8 cellular contexts compared by ENCODE assay signal in genomic region chr10:124693801-124694416, GRCh38. TPM values are rescaled to one million over a fixed set of nuclear protein-coding genes. Genes with fewer than 3 reads are reported as not detected.
A peak's percentile ranks its signal among the peaks of the same experiment; 100 is the strongest.
DNase-seq lines count a peak whose midpoint lies in the region; TF ChIP-seq lines count a peak whose summit lies in the region.

No MANE protein-coding gene starts in this region.

- H2BK120ac ChIP-seq in H9 (ENCODE audit: low read depth, low read length, poor library complexity, severe bottlenecking), result no peak overlapping the region

- H3K18ac ChIP-seq in H9 (ENCODE audit: insufficient read length, low read depth, low read length), result no peak overlapping the region

- H3K9me3 ChIP-seq in H9 (ENCODE audit: control insufficient read depth, low read depth, low read length), result no peaks in the 10 kb centered on the region

- POLR2A ChIA-PET in activated CD4-positive, alpha-beta memory T cell treated with anti-CD3 and anti-CD28 coated beads for 36 hours (lab: Charles Lee), result interaction anchor here (1.0 to 3.5 kb wide), 11 partner anchors 8 to 47 kb away, joined by 3 to 31 read pairs (median 4); no protein-coding TSS in a partner anchor

- no peak overlapping the region for H3K4me2 ChIP-seq in H9 (ENCODE audit: insufficient read depth, insufficient read length, low read length)

- DNase-seq in CD14-positive monocyte (ENCODE audit: low spot score), result no peak
- no peak for DNase-seq in H9
- peak; percentile 62 for DNase-seq in activated CD4-positive, alpha-beta memory T cell treated with anti-CD3 and anti-CD28 coated beads for 36 hours
- DNase-seq in medulla oblongata (ENCODE audit: extremely low spot score), result peak; percentile 73
- no peak for DNase-seq in GM19240 (ENCODE audit: insufficient read length, low spot score)
- DNase-seq in DMS114 treated with DMSO at 0.1 percent for 48 hours (lab: John Stamatoyannopoulos, UW; ENCODE audit: unreplicated experiment), result no peak
- DNase-seq in T-helper 9 cell, result no peak
- DNase-seq in H4 (ENCODE audit: low spot score), result no peak

- H3K4me1 ChIP-seq in H9 (ENCODE audit: insufficient read depth, low read length), result no peaks in the 10 kb centered on the region

- no peaks in the 10 kb centered on the region for H3K27me3 ChIP-seq in H9 (ENCODE audit: insufficient read depth, low read length)

- no peak overlapping the region for H3K4ac ChIP-seq in H9 (ENCODE audit: low read depth, low read length)

- H3K27ac ChIP-seq in H9 (ENCODE audit: insufficient read length, low read depth, low read length), result no peak overlapping the region

- no peaks in the 10 kb centered on the region for H3K79me2 ChIP-seq in H9 (ENCODE audit: insufficient read depth, low read length)

- H2AK5ac ChIP-seq in H9 (ENCODE audit: insufficient read length, low read length), result no peak overlapping the region

- no peak overlapping the region for H4K5ac ChIP-seq in H9 (ENCODE audit: insufficient read length, low read depth, low read length)

- no peak overlapping the region for H2BK5ac ChIP-seq in H9 (ENCODE audit: insufficient read length, low read length)

- no peak overlapping the region for H2AFZ ChIP-seq in H9 (ENCODE audit: low read length)

- no peak overlapping the region for H2BK12ac ChIP-seq in H9 (ENCODE audit: insufficient read length, low read depth, low read length)

- WGBS in H9 (ENCODE audit: extremely low coverage, insufficient read length, low lambda C conversion rate), result no CpG with 5 or more reads among the region's 10 CpGs

- H3K4me1 Mint-ChIP-seq in CD14-positive monocyte (peaks cover 19% of the 10 kb centered on the region), H9 (peaks cover 7 to 20% of the 10 kb centered on the region in 2 experiments)
- peaks cover 91% of the 10 kb centered on the region for H3K4me1 Mint-ChIP-seq in activated CD4-positive, alpha-beta memory T cell treated with anti-CD3 and anti-CD28 coated beads for 36 hours (ENCODE audit: low read depth)

- H3K4me3 Mint-ChIP-seq in CD14-positive monocyte (no peak overlapping the region), H9 (no peak overlapping the region)
- H3K4me3 Mint-ChIP-seq in activated CD4-positive, alpha-beta memory T cell treated with anti-CD3 and anti-CD28 coated beads for 36 hours, result peak overlapping the region; percentile 40

- H3T11ph ChIP-seq in H9 (ENCODE audit: low read length), result no peak overlapping the region

- no peaks in the 10 kb centered on the region for H3K79me1 ChIP-seq in H9 (ENCODE audit: insufficient read depth, low read depth, low read length, poor library complexity, severe bottlenecking)

- H2BK20ac ChIP-seq in H9 (ENCODE audit: low read depth, low read length, poor library complexity, severe bottlenecking), result no peak overlapping the region

- TF ChIP-seq CTCF in CD14-positive monocyte (IDR thresholded peaks at IDR 0.05), result no peak
- TF ChIP-seq CTCF in H9 (conservative IDR thresholded peaks at IDR 0.05), result no peak

- peaks cover 0 to 1% (median 0%) of the 10 kb centered on the region in 3 donors for H3K27me3 Mint-ChIP-seq in CD14-positive monocyte (ENCODE audit: low read depth in 3 of 3)
- H3K27me3 Mint-ChIP-seq in H9 (ENCODE audit: low read depth), result no peaks in the 10 kb centered on the region
- H3K27me3 Mint-ChIP-seq in activated CD4-positive, alpha-beta memory T cell treated with anti-CD3 and anti-CD28 coated beads for 36 hours, result no peaks in the 10 kb centered on the region

- H3K36me3 Mint-ChIP-seq in CD14-positive monocyte (peaks cover 85 to 88% of the 10 kb centered on the region in 2 donors), H9 (ENCODE audit: insufficient read depth in 1 of 3, low read depth in 3 of 3) (peaks cover 0 to 20% (median 5%) of the 10 kb centered on the region in 3 experiments; a peak in 6 of 7 replicates)
- peaks cover 43% of the 10 kb centered on the region for H3K36me3 Mint-ChIP-seq in activated CD4-positive, alpha-beta memory T cell treated with anti-CD3 and anti-CD28 coated beads for 36 hours

- no peaks in the 10 kb centered on the region for H3K9me3 Mint-ChIP-seq in CD14-positive monocyte
- no peaks in the 10 kb centered on the region for H3K9me3 Mint-ChIP-seq in H9
- H3K9me3 Mint-ChIP-seq in activated CD4-positive, alpha-beta memory T cell treated with anti-CD3 and anti-CD28 coated beads for 36 hours, result no peaks in the 10 kb centered on the region

- no peak overlapping the region for H3K56ac ChIP-seq in H9 (ENCODE audit: insufficient read length, low read depth, low read length)

- H4K20me1 ChIP-seq in H9 (ENCODE audit: control insufficient read depth, insufficient read depth, insufficient read length), result no peaks in the 10 kb centered on the region

- intact Hi-C loops in CD14-positive monocyte (cut with micrococcal nuclease), result no loop called here
- intact Hi-C loops in activated CD4-positive, alpha-beta memory T cell treated with anti-CD3 and anti-CD28 coated beads for 36 hours (cut with micrococcal nuclease), result no loop called here

- H2BK15ac ChIP-seq in H9 (ENCODE audit: low read depth, low read length), result no peak overlapping the region; the same call in 1 of the 2 replicates

- no peak overlapping the region for H3K23ac ChIP-seq in H9 (ENCODE audit: insufficient read length, low read depth, low read length)

- H3K27ac Mint-ChIP-seq in CD14-positive monocyte (peak overlapping the region in 4 of 7 donors; percentile 33 to 65 (median 53)), H9 (peak overlapping the region in 2 of 3 experiments; percentile 13 to 69; a peak in 4 of 7 replicates)
- H3K27ac Mint-ChIP-seq in activated CD4-positive, alpha-beta memory T cell treated with anti-CD3 and anti-CD28 coated beads for 36 hours, result peak overlapping the region; percentile 97

- no peak overlapping the region for H3K9ac ChIP-seq in H9 (ENCODE audit: extremely low read depth, insufficient read length, low read length)

- H4K91ac ChIP-seq in H9 (ENCODE audit: insufficient read length, low read depth, low read length), result no peak overlapping the region

- CTCF ChIA-PET in activated CD4-positive, alpha-beta memory T cell treated with anti-CD3 and anti-CD28 coated beads for 36 hours (lab: Charles Lee), result interaction anchor here (0.7 to 1.7 kb wide), 6 partner anchors 16 to 47 kb away, joined by 3 to 11 read pairs (median 4); no protein-coding TSS in a partner anchor

- H3K14ac ChIP-seq in H9 (ENCODE audit: insufficient read depth, low read length), result no peak overlapping the region; the same call in 1 of the 2 replicates

- no peak overlapping the region for H4K8ac ChIP-seq in H9 (replicated peaks; ENCODE audit: insufficient read length, low read depth, low read length)

- no peaks in the 10 kb centered on the region for H3K23me2 ChIP-seq in H9 (ENCODE audit: insufficient read length, low read depth, low read length, poor library complexity, severe bottlenecking)

RNA-seq across cellular contexts. Expression of gene FAM53B, which starts 50.3 kb away (rescaled TPM):
- polyA plus RNA-seq in CD14-positive monocyte, result 10 to 100 TPM in 1 of 2 donors, 1 to 10 TPM in 1; 5.8 to 12.6 TPM
- total RNA-seq in H9 (2021), result 10.6 and 11.5 TPM in 2 replicates
- total RNA-seq in activated CD4-positive, alpha-beta memory T cell treated with anti-CD3 and anti-CD28 coated beads for 36 hours, result 10 to 100 TPM; 25.3 to 25.5 TPM
- total RNA-seq in H4 (2014; rRNA removed; shearing (Covaris generic)), result 7.4 and 10.5 TPM in 2 replicates

Comparison
In these comparisons a context has a peak if more than half of its experiments do, and no peak if none do; other contexts are left out.
1. DNase-seq: peak in activated CD4-positive, alpha-beta memory T cell treated with anti-CD3 and anti-CD28 coated beads for 36 hours (single experiment) and medulla oblongata (single experiment); none in CD14-positive monocyte (single experiment), H9 (single experiment), GM19240 (single experiment), DMS114 treated with DMSO at 0.1 percent for 48 hours (single experiment), T-helper 9 cell (single experiment) and H4 (single experiment).
2. H3K27ac Mint-ChIP-seq: peak in every context shown above with its lines; median percentile 97 in activated CD4-positive, alpha-beta memory T cell treated with anti-CD3 and anti-CD28 coated beads for 36 hours; 53 in CD14-positive monocyte; 41 in H9.